Comparison of ENCODE assay signal across 12 cellular contexts in genomic region chr9:98504883-98505282, GRCh38.
"Had no signal": no experiment of that assay in that cellular context is flagged by ENCODE, and none has a peak within 500 bp of the region (broad histone marks: within the 10 kb centered on the region; RNA-seq: fewer than 3 reads in every experiment).

No MANE protein-coding gene starts in this region.

- DNase-seq: activated CD4-positive, alpha-beta memory T cell treated with anti-CD3 and anti-CD28 coated beads for 36 hours; activated CD4-positive, CD25-positive, alpha-beta regulatory T cell treated with anti-CD3 and anti-CD28 coated beads, Interleukin-2, amount 50 U/mL, for 72 hours; activated T-cell treated with anti-CD3 and anti-CD28 coated beads, Interleukin-2, amount 50 U/mL, for 72 hours; aorta; endodermal cell; immature natural killer cell; left cardiac atrium; naive B cell; small intestine; tibial artery; uterus had no signal

- H3K4me1 ChIP-seq: breast epithelium, tibial artery, uterus had no signal

- H3K27me3 ChIP-seq: breast epithelium, tibial artery, uterus had no signal

- FAIRE-seq: small intestine had no signal

- ATAC-seq: activated T-cell treated with anti-CD3 and anti-CD28 coated beads, Interleukin-2, amount 50 U/mL, for 72 hours; left cardiac atrium had no signal

- H3K36me3 ChIP-seq: breast epithelium, tibial artery, uterus had no signal

- H3K9me3 ChIP-seq: breast epithelium, tibial artery, uterus had no signal

- H3K4me3 ChIP-seq: breast epithelium, tibial artery, uterus had no signal

- H3K27ac ChIP-seq: breast epithelium, tibial artery, uterus had no signal
